ENCODE assay signal across 16 cellular contexts in the genomic region with DNA sequence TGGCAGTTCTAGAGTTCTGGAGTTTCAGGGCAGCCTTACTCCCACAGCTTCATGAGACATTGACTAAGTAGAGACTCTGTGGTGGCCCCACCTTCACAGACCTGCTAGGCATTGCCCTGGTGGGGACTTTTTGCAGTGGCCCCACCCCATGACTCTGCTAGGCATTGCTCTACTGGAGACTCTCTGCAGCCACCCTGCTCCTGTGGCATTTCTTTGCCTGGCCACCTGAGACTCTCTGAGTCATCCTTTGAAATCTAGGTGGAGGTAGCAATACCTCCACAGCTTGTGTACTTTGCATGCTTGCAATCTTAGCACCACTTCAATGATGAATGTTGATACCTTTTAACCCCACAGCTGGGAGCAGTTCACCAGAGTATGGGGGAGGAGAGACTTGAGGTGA. TPM values are rescaled to one million over a fixed set of nuclear protein-coding genes. Genes with fewer than 3 reads are reported as not detected.
DNase-seq lines count a peak whose midpoint lies in the region; FAIRE-seq and TF ChIP-seq lines count a peak whose summit lies in the region.
"Had no signal": no experiment of that assay in that cellular context is flagged by ENCODE, and none has a peak within 500 bp of the region (broad histone marks: within the 10 kb centered on the region; RNA-seq: fewer than 3 reads in every experiment).

No MANE protein-coding gene starts in this region.

- FAIRE-seq in bronchial epithelial cell (lab: Jason Lieb, UNC), result no peak
- FAIRE-seq: A549, H54 had no signal

- H3K36me3 ChIP-seq in bronchial epithelial cell (ENCODE audit: control insufficient read depth, insufficient read depth, low read length) (no peaks in the 10 kb centered on the region), hepatocyte (replicated peaks; ENCODE audit: insufficient read depth, low read depth) (no peaks in the 10 kb centered on the region)
- no peaks in the 10 kb centered on the region for H3K36me3 ChIP-seq in CD4-positive, alpha-beta memory T cell (ENCODE audit: insufficient read depth, low read length)
- H3K36me3 ChIP-seq: BE2C had no signal

- no peaks in the 10 kb centered on the region for H3K9me2 ChIP-seq in hepatocyte (replicated peaks; ENCODE audit: insufficient read depth)

- H3K27me3 ChIP-seq in bronchial epithelial cell (ENCODE audit: control insufficient read depth, insufficient read depth, low read length) (no peaks in the 10 kb centered on the region), hepatocyte (no peaks in the 10 kb centered on the region)
- H3K27me3 ChIP-seq in CD4-positive, alpha-beta memory T cell (ENCODE audit: insufficient read depth, low read length), result peaks cover 3% of the 10 kb centered on the region
- H3K27me3 ChIP-seq: BE2C had no signal

- no peaks in the 10 kb centered on the region for H3K79me2 ChIP-seq in hepatocyte

- no peaks in the 10 kb centered on the region for H3K4me1 ChIP-seq in hepatocyte (ENCODE audit: insufficient read depth)
- H3K4me1 ChIP-seq in CD4-positive, alpha-beta memory T cell (ENCODE audit: insufficient read depth, low read length), result no peaks in the 10 kb centered on the region
- H3K4me1 ChIP-seq: A549, BE2C had no signal

- no peak overlapping the region for H3K27ac Mint-ChIP-seq in CD4-positive, alpha-beta memory T cell
- H3K27ac Mint-ChIP-seq: CD8-positive, alpha-beta T cell had no signal

- POLR2A ChIA-PET in CD4-positive, alpha-beta memory T cell (lab: Charles Lee; ENCODE audit: partially characterized antibody), result no interaction called here

- H4K20me1 ChIP-seq in hepatocyte (ENCODE audit: insufficient read depth, poor library complexity, severe bottlenecking), result no peaks in the 10 kb centered on the region

- peak overlapping the region; percentile 40 for H3K27ac ChIP-seq in hepatocyte
- no peak overlapping the region for H3K27ac ChIP-seq in CD4-positive, alpha-beta memory T cell (ENCODE audit: low read depth, low read length)
- H3K27ac ChIP-seq: A549, C4-2B, GM23248 had no signal

- TF ChIP-seq CTCF in bronchial epithelial cell (IDR thresholded peaks at IDR 0.05; ENCODE audit: insufficient read depth, low read length, severe bottlenecking) (no peak), hepatocyte (IDR thresholded peaks at IDR 0.05; ENCODE audit: poor library complexity) (no peak)

- H3K9me3 Mint-ChIP-seq in CD4-positive, alpha-beta memory T cell, result peaks cover 0 to 12% (median 0%) of the 10 kb centered on the region in 8 donors

- no peak overlapping the region for H3K4me2 ChIP-seq in hepatocyte
- H3K4me2 ChIP-seq: A549 had no signal

- H3K9me3 ChIP-seq in hepatocyte (ENCODE audit: low read depth), result no peaks in the 10 kb centered on the region
- H3K9me3 ChIP-seq in CD4-positive, alpha-beta memory T cell (ENCODE audit: control insufficient read depth in 1 of 2, low read length in 2 of 2), result no peaks in the 10 kb centered on the region
- H3K9me3 ChIP-seq: A549, BE2C had no signal

- no peak overlapping the region for H3K4me3 Mint-ChIP-seq in CD4-positive, alpha-beta memory T cell
- H3K4me3 Mint-ChIP-seq: CD8-positive, alpha-beta T cell had no signal

- H3K4me3 ChIP-seq in bronchial epithelial cell (ENCODE audit: low read depth, low read length) (no peak overlapping the region), hepatocyte (no peak overlapping the region)
- H3K4me3 ChIP-seq in CD4-positive, alpha-beta memory T cell (ENCODE audit: low read length in 2 of 2), result no peak overlapping the region
- H3K4me3 ChIP-seq: A549, GM23248 had no signal

- H3K27me3 Mint-ChIP-seq in CD4-positive, alpha-beta memory T cell, result peaks cover 7 to 12% of the 10 kb centered on the region in 2 donors

- intact Hi-C loops in CD4-positive, alpha-beta memory T cell (cut with micrococcal nuclease), result no loop called here

- CTCF ChIA-PET in CD4-positive, alpha-beta memory T cell (lab: Charles Lee; ENCODE audit: partially characterized antibody), result no interaction called here

- peak; percentile 57 for DNase-seq in HT-29 (ENCODE audit: low spot score)
- peak; percentile 17 for DNase-seq in bronchial epithelial cell (ENCODE audit: low read depth)
- DNase-seq in hepatocyte (ENCODE audit: low spot score), result peak; percentile 52
- peak; percentile 15 for DNase-seq in renal cortical epithelial cell (ENCODE audit: low read depth)
- no peak for DNase-seq in KG1 (lab: John Stamatoyannopoulos, UW)
- DNase-seq in CD4-positive, alpha-beta memory T cell, result no peak
- no peak for DNase-seq in activated CD4-positive, alpha-beta T cell treated with anti-CD3 and anti-CD28 coated beads, Interleukin-2, amount 50 U/mL, for 48 hours
- DNase-seq: BE2C; CD8-positive, alpha-beta T cell; COR-L47; GM23248; IMR-90; KBM-7 had no signal

- H2AFZ ChIP-seq in hepatocyte, result no peak overlapping the region
- H2AFZ ChIP-seq: GM23248 had no signal

- H3K4me1 Mint-ChIP-seq in CD4-positive, alpha-beta memory T cell, result no peaks in the 10 kb centered on the region

- H3K36me3 Mint-ChIP-seq in CD4-positive, alpha-beta memory T cell, result no peaks in the 10 kb centered on the region
- H3K36me3 Mint-ChIP-seq: CD8-positive, alpha-beta T cell had no signal

RNA-seq across cellular contexts. Expression of a gene that starts 40.6 kb away (rescaled TPM):
- 16.0 and 22.7 TPM in 2 replicates for total RNA-seq in HT-29 (2014; rRNA removed; shearing (Covaris generic))
- total RNA-seq in bronchial epithelial cell (27.6 and 33.5 TPM in 2 replicates), hepatocyte (52.4 and 60.9 TPM in 2 replicates), renal cortical epithelial cell (46.9 and 78.3 TPM in 2 replicates)
- 29.6 and 33.9 TPM in 2 replicates for polyA plus RNA-seq in hepatocyte
- 100 to 1,000 TPM in 1 of 2 experiments, 10 to 100 TPM in 1; 91.8 to 101 TPM for total RNA-seq in CD4-positive, alpha-beta memory T cell
- 10 to 100 TPM; 10.8 to 22.7 TPM for polyA plus RNA-seq in CD4-positive, alpha-beta memory T cell

Comparison
In these comparisons a context has a peak if more than half of its experiments do, and no peak if none do; other contexts are left out.
1. DNase-seq: peak in HT-29 (single experiment), bronchial epithelial cell (single experiment), hepatocyte (single experiment) and renal cortical epithelial cell (single experiment); none in KG1 (single experiment), CD4-positive, alpha-beta memory T cell (0 of 5) and activated CD4-positive, alpha-beta T cell treated with anti-CD3 and anti-CD28 coated beads, Interleukin-2, amount 50 U/mL, for 48 hours (0 of 2).